ENCODE assay signal across 8 cellular contexts in the genomic region with DNA sequence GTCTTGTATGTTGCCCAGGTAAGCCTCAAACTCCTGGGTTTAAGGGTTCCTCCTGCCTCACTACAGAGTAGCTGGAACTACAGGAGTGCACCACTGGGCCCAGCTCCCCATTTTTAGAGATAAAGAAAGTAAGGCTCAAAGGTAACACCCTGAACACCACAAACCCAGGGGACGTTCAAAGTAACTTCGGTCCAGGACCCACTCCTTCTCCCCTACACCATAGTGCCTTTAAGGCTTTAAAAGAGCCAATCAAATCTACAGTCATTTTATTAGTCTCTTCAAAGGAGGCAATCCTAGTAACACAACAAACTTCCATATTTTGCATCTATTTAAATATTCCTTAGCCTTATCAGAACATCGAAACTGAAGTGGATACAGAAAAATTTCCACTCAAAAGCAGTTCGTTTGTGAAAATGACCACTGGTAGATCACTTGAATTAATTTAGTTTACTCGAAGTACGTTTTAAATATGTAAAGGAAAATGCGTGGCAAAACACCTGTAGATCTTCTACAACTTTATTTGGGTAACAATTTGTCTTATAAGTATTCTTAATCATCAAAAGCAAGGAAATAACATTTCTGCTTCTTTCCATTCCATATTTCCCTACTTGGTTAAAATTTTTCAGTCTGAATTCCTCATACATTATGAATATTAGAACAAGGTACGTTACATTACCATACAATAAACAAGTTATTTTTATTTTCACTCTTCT. TPM values are rescaled to one million over a fixed set of nuclear protein-coding genes. Genes with fewer than 3 reads are reported as not detected.
DNase-seq lines count a peak whose midpoint lies in the region; ATAC-seq, FAIRE-seq and TF ChIP-seq lines count a peak whose summit lies in the region.

No MANE protein-coding gene starts in this region.

- H3K4me3 ChIP-seq in BJ (ENCODE audit: low read depth, low read length) (peak overlapping the region; percentile 81), keratinocyte (ENCODE audit: control insufficient read depth in 2 of 3, extremely low read depth in 1 of 3, insufficient read depth in 2 of 3, low read depth in 1 of 3, low read length in 3 of 3) (peak overlapping the region; percentile 73 to 92 (median 87))

- H3K9ac ChIP-seq in keratinocyte (ENCODE audit: control insufficient read depth, extremely low read depth, insufficient read depth, low read length): peak overlapping the region; percentile 94

- peaks cover 23% of the 10 kb centered on the region for H3K4me1 ChIP-seq in keratinocyte (ENCODE audit: control insufficient read depth, extremely low read depth, insufficient read depth, low read length)

- peak overlapping the region; percentile 93 for H3K4me2 ChIP-seq in keratinocyte (ENCODE audit: control insufficient read depth, extremely low read depth, insufficient read depth, low read depth, low read length)

- no peak for FAIRE-seq in keratinocyte (lab: Jason Lieb, UNC)

- peaks cover 60% of the 10 kb centered on the region for H3K79me2 ChIP-seq in keratinocyte (ENCODE audit: control insufficient read depth, insufficient read depth, low read length)

- peak overlapping the region; percentile 50 for H2AFZ ChIP-seq in keratinocyte (ENCODE audit: control insufficient read depth, low read length)

- H3K9me3 ChIP-seq in keratinocyte (ENCODE audit: control insufficient read depth, low read depth, low read length): no peaks in the 10 kb centered on the region

- H4K20me1 ChIP-seq in keratinocyte (ENCODE audit: control insufficient read depth, extremely low read depth, insufficient read depth, low read length): no peaks in the 10 kb centered on the region

- DNase-seq in BJ (ENCODE audit: low read depth) (no peak), HT-29 (ENCODE audit: low spot score) (peak; percentile 36), keratinocyte (ENCODE audit: low read depth, low spot score) (no peak), substantia nigra (lab: John Stamatoyannopoulos, UW) (peak in 1 of 49 donors; percentile 18)
- DNase-seq in activated naive CD8-positive, alpha-beta T cell treated with anti-CD3 and anti-CD28 coated beads for 36 hours: no peak

- no peaks in the 10 kb centered on the region for H3K27me3 ChIP-seq in BJ (ENCODE audit: control insufficient read depth, insufficient read depth, low read length)
- H3K27me3 ChIP-seq in keratinocyte (ENCODE audit: control insufficient read depth, extremely low read depth, insufficient read depth, low read length): no peaks in the 10 kb centered on the region

- H3K36me3 Mint-ChIP-seq in activated naive CD8-positive, alpha-beta T cell treated with anti-CD3 and anti-CD28 coated beads for 36 hours: peaks cover 19% of the 10 kb centered on the region

- no peaks in the 10 kb centered on the region for H3K9me1 ChIP-seq in keratinocyte (ENCODE audit: control insufficient read depth, extremely low read depth, insufficient read depth, low read length)

- peak overlapping the region; percentile 95 for H3K27ac ChIP-seq in keratinocyte (ENCODE audit: control insufficient read depth, insufficient read depth, low read length)
- peak overlapping the region; percentile 35 for H3K27ac ChIP-seq in substantia nigra (ENCODE audit: low read depth, low read length, poor library complexity, severe bottlenecking)

- peak overlapping the region; percentile 89 for H3K4me3 Mint-ChIP-seq in activated naive CD8-positive, alpha-beta T cell treated with anti-CD3 and anti-CD28 coated beads for 36 hours

- POLR2A ChIA-PET in BJ (lab: Charles Lee): interaction anchor here (0.6 to 0.7 kb wide), 2 partner anchors 91 to 306 kb away, joined by 6 to 10 read pairs; no protein-coding TSS in a partner anchor

- H3K36me3 ChIP-seq in BJ (ENCODE audit: control insufficient read depth, insufficient read depth, low read length) (no peaks in the 10 kb centered on the region), keratinocyte (ENCODE audit: control insufficient read depth in 2 of 2, extremely low read depth in 1 of 2, insufficient read depth in 2 of 2, low read length in 2 of 2) (no peaks in the 10 kb centered on the region)

- H3K27me3 Mint-ChIP-seq in activated naive CD8-positive, alpha-beta T cell treated with anti-CD3 and anti-CD28 coated beads for 36 hours: no peaks in the 10 kb centered on the region

- ATAC-seq in HG03432 (IDR thresholded peaks at IDR 0.05; ENCODE audit: unreplicated experiment): no peak
- no peak for ATAC-seq in HG03025 (IDR thresholded peaks at IDR 0.05; ENCODE audit: low FRiP score, unreplicated experiment)
- ATAC-seq in GM18858 (IDR thresholded peaks at IDR 0.05; ENCODE audit: unreplicated experiment): no peak

- H3K9me3 Mint-ChIP-seq in activated naive CD8-positive, alpha-beta T cell treated with anti-CD3 and anti-CD28 coated beads for 36 hours: peaks cover 3% of the 10 kb centered on the region

- peak overlapping the region; percentile 89 for H3K27ac Mint-ChIP-seq in activated naive CD8-positive, alpha-beta T cell treated with anti-CD3 and anti-CD28 coated beads for 36 hours

- H3K4me1 Mint-ChIP-seq in activated naive CD8-positive, alpha-beta T cell treated with anti-CD3 and anti-CD28 coated beads for 36 hours: peaks cover 44% of the 10 kb centered on the region

- CTCF ChIA-PET in BJ (lab: Yijun Ruan, JAX): interaction anchor here (0.6 to 2.3 kb wide), 2 partner anchors 9 to 359 kb away, joined by 3 to 8 read pairs; no protein-coding TSS in a partner anchor

- dilution Hi-C loops in keratinocyte (cut with MboI; ENCODE audit: extremely low pct_ligation_motif_present, low sequenced_read_pairs): no loop called here

- no peak for TF ChIP-seq CTCF in BJ (IDR thresholded peaks at IDR 0.05; ENCODE audit: insufficient read depth, low read depth, low read length)
- TF ChIP-seq CTCF in keratinocyte (optimal IDR thresholded peaks at IDR 0.05 in 1 of 3, IDR thresholded peaks at IDR 0.05 in 1 of 3, conservative IDR thresholded peaks at IDR 0.05 in 1 of 3; ENCODE audit: extremely low read depth in 1 of 3, insufficient read depth in 2 of 3, low read length in 3 of 3): no peak

RNA-seq across cellular contexts. Expression of a gene that starts 1.8 kb away (rescaled TPM):
- polyA plus RNA-seq in BJ (2011; rRNA removed) (13.8 and 27.7 TPM in 2 replicates), keratinocyte (5.9 to 11.8 TPM (median 7.1 TPM) in 3 replicates)
- 19.2 and 22.0 TPM in 2 replicates for polyA minus RNA-seq in BJ (2011; rRNA and poly(A)+ RNA removed)
- 12.3 and 12.9 TPM in 2 replicates for total RNA-seq in HT-29 (2014; rRNA removed; shearing (Covaris generic))
- total RNA-seq in activated naive CD8-positive, alpha-beta T cell treated with anti-CD3 and anti-CD28 coated beads for 36 hours: 10 to 100 TPM; 42.9 to 44.6 TPM
- 16.5 TPM for polyA plus RNA-seq in keratinocyte (2011; ENCODE audit: low read depth)
- 4.0 and 7.7 TPM in 2 replicates for polyA plus RNA-seq in keratinocyte (2011; cell fraction: cytosol; rRNA removed)
- 7.1 and 10.2 TPM in 2 replicates for polyA plus RNA-seq in keratinocyte (2011; cell fraction: nucleus; rRNA removed)
- 6.6 and 7.9 TPM in 2 replicates for polyA plus RNA-seq in keratinocyte (2012; ENCODE audit: low replicate concordance)
- polyA minus RNA-seq in keratinocyte: 5.1 to 21.3 TPM (median 7.5 TPM) in 3 replicates
- 8.8 TPM for polyA minus RNA-seq in keratinocyte (2011; cell fraction: cytosol; rRNA and poly(A)+ RNA removed)
- 11.5 and 21.4 TPM in 2 replicates for polyA minus RNA-seq in keratinocyte (2011; cell fraction: nucleus; rRNA and poly(A)+ RNA removed)
